8 cellular contexts compared by ENCODE assay signal in genomic region chr19:9834726-9835506, GRCh38. TPM values are rescaled to one million over a fixed set of nuclear protein-coding genes. Genes with fewer than 3 reads are reported as not detected.
DNase-seq lines count a peak whose midpoint lies in the region; TF ChIP-seq lines count a peak whose summit lies in the region.

TSS of gene PIN1 (plus strand) at chr19:9835318. CDS start at chr19:9835345, 27 bp downstream.

- no peaks in the 10 kb centered on the region for H3K9me3 ChIP-seq in effector memory CD4-positive, alpha-beta T cell (ENCODE audit: control insufficient read depth, low read length)

- H3K27me3 ChIP-seq in effector memory CD4-positive, alpha-beta T cell (replicated peaks; ENCODE audit: control insufficient read depth, insufficient read depth, low read length, poor library complexity, severe bottlenecking), result no peaks in the 10 kb centered on the region

- POLR2A ChIA-PET in activated CD8-positive, alpha-beta memory T cell treated with anti-CD3 and anti-CD28 coated beads for 36 hours (lab: Charles Lee), result interaction anchor here (0.5 to 1.5 kb wide), 2 partner anchors 16 to 437 kb away, joined by 4 to 5 read pairs; partner anchors contain the start of gene FBXL12

- peak within 1 kb of the TSS; percentile 69 for H3K4me3 ChIP-seq in effector memory CD4-positive, alpha-beta T cell (ENCODE audit: insufficient read depth, low read depth, low read length, poor library complexity, severe bottlenecking)

- peaks cover 10% of the 10 kb centered on the region for H3K4me1 ChIP-seq in effector memory CD4-positive, alpha-beta T cell (ENCODE audit: control insufficient read depth, insufficient read depth, low read length, poor library complexity, severe bottlenecking)

- DNase-seq in COR-L47 (lab: John Stamatoyannopoulos, UW) (peak; percentile 99), GM20000 (ENCODE audit: low spot score) (peak; percentile 99), HT1080 (ENCODE audit: low read depth) (peak; percentile 98), NOMO-1 (lab: John Stamatoyannopoulos, UW; ENCODE audit: unreplicated experiment in 2 of 2) (peak; percentile 98 to 99), medulla oblongata (ENCODE audit: extremely low spot score) (peak; percentile 99)
- DNase-seq in effector memory CD4-positive, alpha-beta T cell, result peak; percentile 98 to 99 (median 99)
- DNase-seq in stimulated activated CD8-positive, alpha-beta memory T cell treated with anti-CD3 and anti-CD28 coated beads, Interleukin-12 subunit alpha, Interleukin-12 subunit beta, amount 100 ng/mL, for 1 hour (ENCODE audit: low read depth), result peak; percentile 98

- peak within 1 kb of the TSS; percentile 74 for H3K27ac ChIP-seq in effector memory CD4-positive, alpha-beta T cell (ENCODE audit: insufficient read depth, low read length, poor library complexity, severe bottlenecking)

- peaks cover 29% of the 10 kb centered on the region for H3K36me3 ChIP-seq in effector memory CD4-positive, alpha-beta T cell (ENCODE audit: control insufficient read depth, insufficient read depth, low read length)

- CTCF ChIA-PET in activated CD8-positive, alpha-beta memory T cell treated with anti-CD3 and anti-CD28 coated beads for 36 hours (lab: Charles Lee), result interaction anchor here (0.5 to 1.5 kb wide), 7 partner anchors 8 to 1024 kb away, joined by 3 to 8 read pairs (median 3); partner anchors contain the start of gene UBL5

- peak; percentile 45 for TF ChIP-seq CTCF in GM20000 (IDR thresholded peaks at IDR 0.05; ENCODE audit: extremely low read depth, missing control alignments)

RNA-seq across cellular contexts. Expression of gene PIN1, which starts in this region (rescaled TPM):
- total RNA-seq in HT1080 (2014; rRNA removed; shearing (Covaris generic)), result 146 and 165 TPM in 2 replicates
- 83.6 and 108 TPM in 2 replicates for polyA plus RNA-seq in HT1080 (2015; cell fraction: cytosol; rRNA removed)
- polyA plus RNA-seq in HT1080 (2015; cell fraction: nucleus; rRNA removed), result 55.9 and 61.8 TPM in 2 replicates
- 100 to 1,000 TPM in 1 of 2 experiments, 10 to 100 TPM in 1; 95.5 to 107 TPM for total RNA-seq in activated CD8-positive, alpha-beta memory T cell treated with anti-CD3 and anti-CD28 coated beads for 36 hours

Comparison
In these comparisons a context has a peak if more than half of its experiments do, and no peak if none do; other contexts are left out.
1. Peak in every context shown above with its lines: DNase-seq, H3K4me3 ChIP-seq and H3K27ac ChIP-seq.